Comparison of ENCODE assay signal across 16 cellular contexts in the genomic region with DNA sequence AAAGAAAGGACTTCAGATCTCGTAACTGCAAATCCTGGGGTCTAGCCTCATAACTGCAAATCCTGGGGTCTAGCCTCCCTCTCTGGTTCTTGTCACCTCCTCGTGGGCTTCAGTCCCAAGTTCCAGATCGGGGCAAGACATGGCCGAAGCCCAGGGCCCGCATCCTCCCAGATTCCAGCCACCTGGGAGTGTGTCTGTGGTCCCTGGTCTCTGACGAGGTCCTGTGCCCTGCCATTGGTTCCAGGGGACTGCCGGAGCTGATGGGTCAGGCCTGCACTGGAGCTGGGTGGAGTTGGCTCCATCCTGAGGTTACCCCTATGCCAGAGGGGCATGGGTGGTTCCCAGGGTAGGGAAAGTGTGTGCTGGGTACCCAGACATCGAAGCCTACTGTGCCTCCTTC. TPM values are rescaled to one million over a fixed set of nuclear protein-coding genes. Genes with fewer than 3 reads are reported as not detected.
A peak's percentile ranks its signal among the peaks of the same experiment; 100 is the strongest.
DNase-seq lines count a peak whose midpoint lies in the region; ATAC-seq and TF ChIP-seq lines count a peak whose summit lies in the region.
"Had no signal": no experiment of that assay in that cellular context is flagged by ENCODE, and none has a peak within 500 bp of the region (broad histone marks: within the 10 kb centered on the region; RNA-seq: fewer than 3 reads in every experiment).

No MANE protein-coding gene starts in this region.

- no peaks in the 10 kb centered on the region for H3K36me3 Mint-ChIP-seq in natural killer cell treated with Interleukin-12 subunit alpha and Interleukin-12 subunit beta and Interleukin-15 and Interleukin-18, amount 100 ng/mL, for 72 hours
- H3K36me3 Mint-ChIP-seq in natural killer cell = no peaks in the 10 kb centered on the region
- H3K36me3 Mint-ChIP-seq: CD14-positive monocyte; CD8-positive, alpha-beta T cell had no signal

- H3K4me1 Mint-ChIP-seq in natural killer cell treated with Interleukin-12 subunit alpha and Interleukin-12 subunit beta and Interleukin-15 and Interleukin-18, amount 100 ng/mL, for 72 hours (ENCODE audit: low read depth in 2 of 2) = peaks cover 0 to 9% of the 10 kb centered on the region in 2 donors
- no peaks in the 10 kb centered on the region for H3K4me1 Mint-ChIP-seq in natural killer cell
- H3K4me1 Mint-ChIP-seq: CD14-positive monocyte had no signal

- ATAC-seq in natural killer cell treated with Interleukin-12 subunit alpha and Interleukin-12 subunit beta and Interleukin-15 and Interleukin-18, amount 100 ng/mL, for 72 hours = no peak
- ATAC-seq in natural killer cell = no peak
- no peak for ATAC-seq in GM21529 (IDR thresholded peaks at IDR 0.05; ENCODE audit: unreplicated experiment)
- ATAC-seq: CD8-positive, alpha-beta T cell had no signal

- no peak overlapping the region for H3K4me3 Mint-ChIP-seq in natural killer cell treated with Interleukin-12 subunit alpha and Interleukin-12 subunit beta and Interleukin-15 and Interleukin-18, amount 100 ng/mL, for 72 hours
- H3K4me3 Mint-ChIP-seq in natural killer cell = no peak overlapping the region
- H3K4me3 Mint-ChIP-seq: CD14-positive monocyte; CD8-positive, alpha-beta T cell; H9 had no signal

- no peaks in the 10 kb centered on the region for H3K9me3 Mint-ChIP-seq in natural killer cell treated with Interleukin-12 subunit alpha and Interleukin-12 subunit beta and Interleukin-15 and Interleukin-18, amount 100 ng/mL, for 72 hours
- H3K9me3 Mint-ChIP-seq in natural killer cell = no peaks in the 10 kb centered on the region
- H3K9me3 Mint-ChIP-seq: CD8-positive, alpha-beta T cell had no signal

- intact Hi-C loops in natural killer cell (cut with micrococcal nuclease) = no loop called here
- intact Hi-C loops in posterior vena cava (cut with DNase I) = no loop called here

- H3K27ac Mint-ChIP-seq in natural killer cell treated with Interleukin-12 subunit alpha and Interleukin-12 subunit beta and Interleukin-15 and Interleukin-18, amount 100 ng/mL, for 72 hours = no peak overlapping the region
- no peak overlapping the region for H3K27ac Mint-ChIP-seq in natural killer cell
- H3K27ac Mint-ChIP-seq: CD14-positive monocyte; CD8-positive, alpha-beta T cell; H9 had no signal

- H3K27me3 Mint-ChIP-seq in natural killer cell treated with Interleukin-12 subunit alpha and Interleukin-12 subunit beta and Interleukin-15 and Interleukin-18, amount 100 ng/mL, for 72 hours = peaks cover 0 to 2% of the 10 kb centered on the region in 2 donors
- peaks cover 0 to 3% of the 10 kb centered on the region in 2 donors for H3K27me3 Mint-ChIP-seq in natural killer cell (ENCODE audit: low read depth in 2 of 2)

- DNase-seq in activated effector memory CD4-positive, alpha-beta T cell treated with anti-CD3 and anti-CD28 coated beads, Interleukin-2, amount 50 U/mL, for 16 hours = peak; percentile 33
- DNase-seq in activated effector memory CD4-positive, alpha-beta T cell treated with Interleukin-2 at 50 U/mL for 16 hours = no peak
- peak; percentile 40 for DNase-seq in natural killer cell treated with Interleukin-12 subunit alpha and Interleukin-12 subunit beta and Interleukin-15 and Interleukin-18, amount 100 ng/mL, for 72 hours (ENCODE audit: low spot score)
- DNase-seq in natural killer cell = no peak
- DNase-seq in posterior vena cava (ENCODE audit: low spot score) = peak; percentile 62
- DNase-seq in NCI-H226 = no peak
- no peak for DNase-seq in activated CD8-positive, alpha-beta memory T cell treated with anti-CD3 and anti-CD28 coated beads for 24 hours
- DNase-seq: CD8-positive, alpha-beta T cell; COR-L47; DMS153; DMS79 treated with DMSO at 0.1 percent for 48 hours; EL; GOT3; H9 had no signal

- no peak for TF ChIP-seq CTCF in natural killer cell (IDR thresholded peaks at IDR 0.05)

RNA-seq across cellular contexts. Expression of a gene that starts 17.7 kb away (rescaled TPM):
- total RNA-seq in natural killer cell treated with Interleukin-12 subunit alpha and Interleukin-12 subunit beta and Interleukin-15 and Interleukin-18, amount 100 ng/mL, for 72 hours = 10 to 100 TPM; 31.0 to 34.6 TPM
- total RNA-seq in natural killer cell = 10 to 100 TPM; 52.9 to 62.3 (median 61.5) TPM
- total RNA-seq in posterior vena cava = 10 to 100 TPM; 18.7 to 20.4 TPM

Comparison
In these comparisons a context has a peak if more than half of its experiments do, and no peak if none do; other contexts are left out.
1. DNase-seq: peak in activated effector memory CD4-positive, alpha-beta T cell treated with anti-CD3 and anti-CD28 coated beads, Interleukin-2, amount 50 U/mL, for 16 hours (single experiment), natural killer cell treated with Interleukin-12 subunit alpha and Interleukin-12 subunit beta and Interleukin-15 and Interleukin-18, amount 100 ng/mL, for 72 hours (single experiment) and posterior vena cava (single experiment); none in activated effector memory CD4-positive, alpha-beta T cell treated with Interleukin-2 at 50 U/mL for 16 hours (single experiment), natural killer cell (single experiment), NCI-H226 (single experiment) and activated CD8-positive, alpha-beta memory T cell treated with anti-CD3 and anti-CD28 coated beads for 24 hours (single experiment).